ENCODE assay signal across 12 cellular contexts in the genomic region with DNA sequence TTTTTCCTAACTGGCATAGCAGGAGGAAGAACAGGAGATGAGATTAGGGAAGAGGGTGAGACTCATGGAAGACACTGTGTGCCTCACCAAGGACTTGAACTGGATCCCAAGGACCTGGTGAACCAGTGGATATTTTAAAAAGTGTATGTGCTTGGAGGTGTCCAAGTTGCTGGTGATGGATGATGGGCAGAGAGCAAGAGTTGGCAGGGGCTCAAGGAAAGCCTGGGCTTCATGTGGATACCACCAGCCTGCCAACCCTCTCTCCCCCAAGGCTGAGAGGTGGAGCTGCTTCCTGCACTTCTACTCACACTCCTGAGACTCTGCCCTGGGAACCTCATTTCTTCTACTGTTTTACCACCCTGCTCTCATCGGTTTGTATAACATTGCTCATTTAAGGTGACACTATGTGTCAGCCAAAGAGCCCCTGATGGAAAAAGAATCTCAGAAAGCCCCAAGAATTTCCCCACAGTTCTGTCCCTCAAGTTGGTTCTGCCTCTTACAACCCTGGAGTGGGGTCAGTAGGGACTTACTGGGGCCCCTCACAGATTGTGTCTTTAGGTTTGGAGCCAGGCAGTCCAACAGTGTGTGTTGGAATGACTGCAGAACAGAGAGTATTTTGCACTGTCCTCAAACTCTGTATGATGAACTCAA. TPM values are rescaled to one million over a fixed set of nuclear protein-coding genes. Genes with fewer than 3 reads are reported as not detected.
DNase-seq lines count a peak whose midpoint lies in the region; ATAC-seq and TF ChIP-seq lines count a peak whose summit lies in the region.
"Had no signal": no experiment of that assay in that cellular context is flagged by ENCODE, and none has a peak within 500 bp of the region (broad histone marks: within the 10 kb centered on the region; RNA-seq: fewer than 3 reads in every experiment).

No MANE protein-coding gene starts in this region.

- peak; percentile 55 for DNase-seq in GM10248 (ENCODE audit: extremely low spot score)
- peak; percentile 53 to 83 (median 75) for DNase-seq in adrenal gland
- no peak for DNase-seq in GM23338 (ENCODE audit: low spot score)
- no peak for DNase-seq in NOMO-1 treated with DMSO at 0.1 percent for 48 hours (lab: John Stamatoyannopoulos, UW; ENCODE audit: unreplicated experiment)
- DNase-seq in endothelial cell (ENCODE audit: low spot score): no peak
- DNase-seq in left lung: no peak
- DNase-seq: activated CD4-positive, alpha-beta T cell treated with anti-CD3 and anti-CD28 coated beads for 1 hour; lower lobe of right lung had no signal

- H3K36me3 Mint-ChIP-seq in GM23338 (ENCODE audit: low read depth) (no peaks in the 10 kb centered on the region), endothelial cell (ENCODE audit: low read depth, unreplicated experiment) (no peaks in the 10 kb centered on the region)

- ATAC-seq in GM18907 (IDR thresholded peaks at IDR 0.05; ENCODE audit: unreplicated experiment) (peak; percentile 77), HG02885 (IDR thresholded peaks at IDR 0.05; ENCODE audit: poor library complexity, unreplicated experiment) (peak; percentile 76), GM23338 (no peak), left lung (no peak)
- ATAC-seq: lower lobe of right lung, sciatic nerve had no signal

- H3K9me3 Mint-ChIP-seq in GM23338: no peaks in the 10 kb centered on the region
- no peaks in the 10 kb centered on the region for H3K9me3 Mint-ChIP-seq in endothelial cell (ENCODE audit: unreplicated experiment)

- no peak overlapping the region for H3K4me2 ChIP-seq in GM23338

- no peak for TF ChIP-seq POLR2A in adrenal gland (IDR thresholded peaks at IDR 0.05)

- H3K36me3 ChIP-seq in adrenal gland (replicated peaks in 1 of 2) (no peaks in the 10 kb centered on the region), GM23338 (ENCODE audit: insufficient read depth) (no peaks in the 10 kb centered on the region), left lung (no peaks in the 10 kb centered on the region)
- H3K36me3 ChIP-seq: lower lobe of right lung had no signal

- H3K9me3 ChIP-seq in adrenal gland (replicated peaks in 1 of 3) (no peaks in the 10 kb centered on the region), left lung (no peaks in the 10 kb centered on the region)
- H3K9me3 ChIP-seq: lower lobe of right lung had no signal

- POLR2A ChIA-PET in GM10248 (lab: Yijun Ruan, JAX): interaction anchor here (0.5 kb wide), 1 partner anchor 26 kb away, joined by 5 read pairs; no protein-coding TSS in a partner anchor

- no peaks in the 10 kb centered on the region for H4K20me1 ChIP-seq in GM23338 (replicated peaks; ENCODE audit: insufficient read depth)

- CTCF ChIA-PET in GM10248 (lab: Yijun Ruan, JAX): no interaction called here

- H3K4me3 ChIP-seq in adrenal gland (no peak overlapping the region), GM23338 (no peak overlapping the region), left lung (no peak overlapping the region)
- H3K4me3 ChIP-seq: lower lobe of right lung had no signal

- no peaks in the 10 kb centered on the region for H3F3A ChIP-seq in GM23338 (replicated peaks; ENCODE audit: low read depth)

- H3K27ac ChIP-seq in adrenal gland (no peak overlapping the region), GM23338 (ENCODE audit: low read depth) (no peak overlapping the region), left lung (no peak overlapping the region)
- H3K27ac ChIP-seq: C4-2B, lower lobe of right lung had no signal

- H3K4me1 Mint-ChIP-seq in GM23338 (no peaks in the 10 kb centered on the region; the same call in 2 of the 3 replicates), endothelial cell (ENCODE audit: unreplicated experiment) (peaks cover 6% of the 10 kb centered on the region)

- H3K27ac Mint-ChIP-seq in GM23338 (no peak overlapping the region), endothelial cell (ENCODE audit: unreplicated experiment) (no peak overlapping the region)

- no peak for TF ChIP-seq CTCF in GM10248 (IDR thresholded peaks at IDR 0.05; ENCODE audit: control extremely low read depth, extremely low read depth, low read depth, missing control alignments)
- no peak for TF ChIP-seq CTCF in adrenal gland (IDR thresholded peaks at IDR 0.05)
- no peak for TF ChIP-seq CTCF in GM23338 (conservative IDR thresholded peaks at IDR 0.05; ENCODE audit: low read depth in 2 of 2)
- TF ChIP-seq CTCF in endothelial cell (IDR thresholded peaks at IDR 0.05; ENCODE audit: unreplicated experiment): no peak
- no peak for TF ChIP-seq CTCF in left lung (IDR thresholded peaks at IDR 0.05)

- no peak overlapping the region for H2AFZ ChIP-seq in GM23338

- H3K27me3 ChIP-seq in adrenal gland (no peaks in the 10 kb centered on the region), GM23338 (ENCODE audit: insufficient read depth) (no peaks in the 10 kb centered on the region), left lung (no peaks in the 10 kb centered on the region)

- intact Hi-C loops in adrenal gland (cut with DNase I): loop anchor here in 1 of 2 donors (10.0 kb wide), 1 partner anchor 69 kb away; no protein-coding TSS in a partner anchor
- intact Hi-C loops in left lung (cut with DNase I): no loop called here

- 13 to 46% (median 34%) methylated on average over 1 of the region's 1 CpG for WGBS in adrenal gland, 4 donors

- H3K9me2 ChIP-seq in GM23338 (ENCODE audit: insufficient read depth): no peaks in the 10 kb centered on the region

- H3K4me1 ChIP-seq in adrenal gland (replicated peaks in 1 of 2) (peaks cover 9 to 10% of the 10 kb centered on the region in 2 donors), GM23338 (ENCODE audit: insufficient read depth) (no peaks in the 10 kb centered on the region), left lung (peaks cover 0 to 23% of the 10 kb centered on the region in 2 donors)

- H3K4me3 Mint-ChIP-seq in GM23338: no peak overlapping the region
- no peak overlapping the region for H3K4me3 Mint-ChIP-seq in endothelial cell (ENCODE audit: unreplicated experiment)

- no peaks in the 10 kb centered on the region for H3K79me2 ChIP-seq in GM23338 (replicated peaks; ENCODE audit: insufficient read depth)

- H3K27me3 Mint-ChIP-seq in GM23338 (ENCODE audit: insufficient read depth, low read depth, poor library complexity): peaks cover 6% of the 10 kb centered on the region
- peaks cover 2% of the 10 kb centered on the region for H3K27me3 Mint-ChIP-seq in endothelial cell (ENCODE audit: unreplicated experiment)

TF ChIP-seq in GM23338, 12 proteins besides CTCF, POLR2A, EP300 and RAD21 (continues in another document):
- TF ChIP-seq REST (IDR thresholded peaks at IDR 0.05; ENCODE audit: unreplicated experiment) (no peak), ETS1 (IDR thresholded peaks at IDR 0.05) (no peak)

RNA-seq across cellular contexts. Expression of gene PDCD4, which starts 56.2 kb away (rescaled TPM):
- 100 to 1,000 TPM in 1 of 8 donors, 10 to 100 TPM in 7; 16.8 to 108 (median 41.3) TPM for total RNA-seq in adrenal gland
- 10 to 100 TPM; 39.7 to 75.1 (median 47.0) TPM for polyA plus RNA-seq in adrenal gland
- 9.2 and 10.1 TPM in 2 replicates for total RNA-seq in GM23338 (2014; rRNA removed; shearing (Covaris generic))
- polyA plus RNA-seq in GM23338 (2016; fragmentation: Nextera tagmentation; extraction: Ambion mirVana): 13.7 and 18.0 TPM in 2 replicates
- total RNA-seq in endothelial cell (ENCODE audit: unreplicated experiment): 50.4 TPM
- total RNA-seq in left lung: 10 to 100 TPM; 45.7 to 47.5 TPM

Comparison
In these comparisons a context has a peak if more than half of its experiments do, and no peak if none do; other contexts are left out.
1. DNase-seq: peak in GM10248 (single experiment) and adrenal gland (7 of 7); none in GM23338 (single experiment), NOMO-1 treated with DMSO at 0.1 percent for 48 hours (single experiment), endothelial cell (single experiment) and left lung (0 of 2).
2. ATAC-seq: peak in GM18907 (single experiment) and HG02885 (single experiment); none in GM23338 (single experiment) and left lung (single experiment).